In genomic region chr12:131067993-131068942, GRCh38 we compare ENCODE assay signal across 25 cellular contexts.
DNase-seq lines count a peak whose midpoint lies in the region; ATAC-seq and TF ChIP-seq lines count a peak whose summit lies in the region.
"Had no signal": no experiment of that assay in that cellular context is flagged by ENCODE, and none has a peak within 500 bp of the region (broad histone marks: within the 10 kb centered on the region; RNA-seq: fewer than 3 reads in every experiment).

No MANE protein-coding gene starts in this region.

- WGBS in esophagus muscularis mucosa, result 67% methylated on average over 9 of the region's 13 CpGs
- 75% methylated on average over 13 of the region's 13 CpGs for WGBS in sigmoid colon, 2 donors

- no peak for ATAC-seq in activated CD4-positive, CD25-positive, alpha-beta regulatory T cell treated with anti-CD3 and anti-CD28 coated beads, Interleukin-2, amount 50 U/mL, for 24 hours
- ATAC-seq in HG02678 (IDR thresholded peaks at IDR 0.05; ENCODE audit: unreplicated experiment), result no peak
- ATAC-seq: activated CD8-positive, alpha-beta memory T cell treated with anti-CD3 and anti-CD28 coated beads, Interleukin-2, amount 10 ng/mL, durations not matched to agents 7 days and 5 days; left colon; pancreas; stimulated activated naive B cell treated with anti-CD40 and anti-IgM and Interleukin-4, amounts not matched to agents 10 μg/mL and 1 μg/mL and 100 μg/mL, for 72 hours had no signal

- H3K36me3 ChIP-seq in BLaER1 treated with 17β-estradiol and CSF1 and Interleukin-3, amounts not matched to agents 10 nM and 100 nM, result no peaks in the 10 kb centered on the region
- no peaks in the 10 kb centered on the region for H3K36me3 ChIP-seq in esophagus muscularis mucosa
- H3K36me3 ChIP-seq in sigmoid colon, result no peaks in the 10 kb centered on the region
- H3K36me3 ChIP-seq: HAP-1, pancreas, Peyer's patch, SJCRH30, suprapubic skin had no signal

- no peak for DNase-seq in esophagus muscularis mucosa (ENCODE audit: extremely low spot score)
- peak; percentile 55 for DNase-seq in mesenteric fat pad (ENCODE audit: low spot score)
- DNase-seq in sigmoid colon, result peak; percentile 61
- DNase-seq in SK-N-DZ (ENCODE audit: low spot score), result no peak
- DNase-seq: activated CD8-positive, alpha-beta memory T cell treated with anti-CD3 and anti-CD28 coated beads, Interleukin-2, amount 10 ng/mL, durations not matched to agents 7 days and 5 days; activated naive CD4-positive, alpha-beta T cell treated with anti-CD3 and anti-CD28 coated beads, Interleukin-2, amount 50 U/mL, for 16 hours; amygdala; DMS153; effector memory CD8-positive, alpha-beta T cell; foreskin melanocyte; NCI-H1092 treated with DMSO at 0.1 percent for 48 hours; NCI-H187; NCI-H526 treated with DMSO at 0.1 percent for 48 hours; nephron progenitor cell; pancreas; Peyer's patch; SJCRH30; stimulated activated CD4-positive, alpha-beta T cell treated with anti-CD3 and anti-CD28 coated beads, Interleukin-15, amount 100 ng/mL, for 24 hours; stimulated activated naive B cell treated with anti-CD40 and anti-IgM and Interleukin-4, amounts not matched to agents 10 μg/mL and 1 μg/mL and 100 μg/mL, for 72 hours had no signal

- peak overlapping the region in 1 of 11 experiments; percentile 35; a peak in 2 of 22 replicates for H3K27ac ChIP-seq in BLaER1 treated with 17β-estradiol and CSF1 and Interleukin-3, amounts not matched to agents 10 nM and 100 nM
- H3K27ac ChIP-seq in esophagus muscularis mucosa (replicated peaks in 1 of 4) (peak overlapping the region; percentile 49 to 68 (median 58)), sigmoid colon (peak overlapping the region; percentile 31 to 79 (median 69))
- H3K27ac ChIP-seq: pancreas, SJCRH30, suprapubic skin had no signal

- H3K4me3 ChIP-seq in BLaER1 treated with 17β-estradiol and CSF1 and Interleukin-3, amounts not matched to agents 10 nM and 100 nM, result no peak overlapping the region
- H3K4me3 ChIP-seq in esophagus muscularis mucosa, result no peak overlapping the region
- no peak overlapping the region for H3K4me3 ChIP-seq in sigmoid colon
- H3K4me3 ChIP-seq: HAP-1, pancreas, Peyer's patch, SJCRH30, suprapubic skin had no signal

- peaks cover 0 to 18% (median 11%) of the 10 kb centered on the region in 11 experiments; a peak in 14 of 22 replicates for H3K9me3 ChIP-seq in BLaER1 treated with 17β-estradiol and CSF1 and Interleukin-3, amounts not matched to agents 10 nM and 100 nM (replicated peaks in 1 of 11)
- H3K9me3 ChIP-seq in esophagus muscularis mucosa (no peaks in the 10 kb centered on the region), sigmoid colon (no peaks in the 10 kb centered on the region)
- H3K9me3 ChIP-seq: HAP-1, pancreas, Peyer's patch, SJCRH30, suprapubic skin had no signal

- TF ChIP-seq EP300 in esophagus muscularis mucosa (IDR thresholded peaks at IDR 0.05) (no peak), sigmoid colon (IDR thresholded peaks at IDR 0.05) (peak; percentile 13 to 79 (median 30))

- peaks cover 0 to 32% (median 0%) of the 10 kb centered on the region in 11 experiments; a peak in 5 of 22 replicates for H3K27me3 ChIP-seq in BLaER1 treated with 17β-estradiol and CSF1 and Interleukin-3, amounts not matched to agents 10 nM and 100 nM
- H3K27me3 ChIP-seq in esophagus muscularis mucosa (no peaks in the 10 kb centered on the region), sigmoid colon (no peaks in the 10 kb centered on the region)
- H3K27me3 ChIP-seq: pancreas, Peyer's patch had no signal

- H4K20me1 ChIP-seq in BLaER1 treated with 17β-estradiol and CSF1 and Interleukin-3, amounts not matched to agents 10 nM and 100 nM, result 0 out of 22 replicates have a peak, but pooled peaks cover 0 to 7% (median 0%) of the 10 kb centered on the region in 11 experiments

- peak overlapping the region in 6 of 11 experiments; percentile 22 to 48 (median 40); a peak in 8 of 22 replicates for H3K4me2 ChIP-seq in BLaER1 treated with 17β-estradiol and CSF1 and Interleukin-3, amounts not matched to agents 10 nM and 100 nM

- TF ChIP-seq POLR2A in esophagus muscularis mucosa (IDR thresholded peaks at IDR 0.05; ENCODE audit: low read depth) (no peak), sigmoid colon (IDR thresholded peaks at IDR 0.05) (no peak)

- intact Hi-C loops in esophagus muscularis mucosa (cut with DNase I) (no loop called here), sigmoid colon (cut with DNase I) (loop anchor here (1.0 kb wide), 1 partner anchor 60 kb away; no protein-coding TSS in a partner anchor)

- H3K4me1 ChIP-seq in BLaER1 treated with 17β-estradiol and CSF1 and Interleukin-3, amounts not matched to agents 10 nM and 100 nM, result peaks cover 35 to 74% (median 57%) of the 10 kb centered on the region in 10 experiments
- peaks cover 21 to 41% (median 33%) of the 10 kb centered on the region in 4 donors for H3K4me1 ChIP-seq in esophagus muscularis mucosa
- peaks cover 0 to 30% (median 21%) of the 10 kb centered on the region in 4 donors for H3K4me1 ChIP-seq in sigmoid colon
- H3K4me1 ChIP-seq: HAP-1, pancreas, SJCRH30, suprapubic skin had no signal

- no peak for TF ChIP-seq CTCF in esophagus muscularis mucosa (IDR thresholded peaks at IDR 0.05)
- no peak for TF ChIP-seq CTCF in sigmoid colon (IDR thresholded peaks at IDR 0.05)

- no peak overlapping the region for H3K9ac ChIP-seq in BLaER1 treated with 17β-estradiol and CSF1 and Interleukin-3, amounts not matched to agents 10 nM and 100 nM

Comparison
In these comparisons a context has a peak if more than half of its experiments do, and no peak if none do; other contexts are left out.
1. DNase-seq: peak in mesenteric fat pad (single experiment) and sigmoid colon (single experiment); none in esophagus muscularis mucosa (single experiment) and SK-N-DZ (single experiment).